24 cellular contexts compared by ENCODE assay signal in genomic region chr2:180289627-180290026, GRCh38.
DNase-seq lines count a peak whose midpoint lies in the region; ATAC-seq, FAIRE-seq and TF ChIP-seq lines count a peak whose summit lies in the region.
"Had no signal": no experiment of that assay in that cellular context is flagged by ENCODE, and none has a peak within 500 bp of the region (broad histone marks: within the 10 kb centered on the region; RNA-seq: fewer than 3 reads in every experiment).

No MANE protein-coding gene starts in this region.

- peaks cover 5% of the 10 kb centered on the region for H3K9me3 Mint-ChIP-seq in Calu3 (ENCODE audit: low read depth, unreplicated experiment)
- H3K9me3 Mint-ChIP-seq in activated naive CD4-positive, alpha-beta T cell treated with anti-CD3 and anti-CD28 coated beads, Interleukin-2, amount 10 ng/mL, durations not matched to agents 7 days and 5 days, result no peaks in the 10 kb centered on the region
- H3K9me3 Mint-ChIP-seq: H9, HFFc6 had no signal

- H3K27me3 Mint-ChIP-seq in Calu3 (ENCODE audit: unreplicated experiment), result no peaks in the 10 kb centered on the region
- no peaks in the 10 kb centered on the region for H3K27me3 Mint-ChIP-seq in activated naive CD4-positive, alpha-beta T cell treated with anti-CD3 and anti-CD28 coated beads, Interleukin-2, amount 10 ng/mL, durations not matched to agents 7 days and 5 days
- H3K27me3 Mint-ChIP-seq: CD4-positive, alpha-beta memory T cell had no signal

- no peaks in the 10 kb centered on the region for H3K36me3 ChIP-seq in trophoblast cell (ENCODE audit: control insufficient read depth in 1 of 2, insufficient read depth in 2 of 2, low read length in 2 of 2)
- H3K36me3 ChIP-seq: Peyer's patch had no signal

- no peak overlapping the region for H2BK5ac ChIP-seq in trophoblast cell (ENCODE audit: low read depth, low read length, poor library complexity)

- ATAC-seq in GM19452 (IDR thresholded peaks at IDR 0.05; ENCODE audit: unreplicated experiment) (no peak), GM21526 (IDR thresholded peaks at IDR 0.05; ENCODE audit: low FRiP score, unreplicated experiment) (no peak)

- no peak overlapping the region for H3K23ac ChIP-seq in trophoblast cell (ENCODE audit: low read length)

- no peak overlapping the region for H3K14ac ChIP-seq in trophoblast cell (ENCODE audit: low read length)

- H3K79me1 ChIP-seq in trophoblast cell (ENCODE audit: low read length), result no peaks in the 10 kb centered on the region

- no peak overlapping the region for H3K4me3 ChIP-seq in trophoblast cell (ENCODE audit: low read depth, low read length)
- H3K4me3 ChIP-seq: Peyer's patch had no signal

- H4K8ac ChIP-seq in trophoblast cell (ENCODE audit: low read depth, low read length), result no peak overlapping the region

- no peak for FAIRE-seq in D721Med (lab: Jason Lieb, UNC)
- FAIRE-seq: GM19239 had no signal

- no TSS peak for BruUV-seq in Calu3 (replicated peaks; lab: Mats Ljungman, UMichigan)

- CTCF ChIA-PET in Calu3 (lab: Charles Lee), result no interaction called here
- CTCF ChIA-PET in activated naive CD4-positive, alpha-beta T cell treated with anti-CD3 and anti-CD28 coated beads, Interleukin-2, amount 10 ng/mL, durations not matched to agents 7 days and 5 days (lab: Charles Lee), result no interaction called here

- H3K4me1 Mint-ChIP-seq in Calu3 (ENCODE audit: low read depth, unreplicated experiment), result peaks cover 58% of the 10 kb centered on the region
- no peaks in the 10 kb centered on the region for H3K4me1 Mint-ChIP-seq in activated naive CD4-positive, alpha-beta T cell treated with anti-CD3 and anti-CD28 coated beads, Interleukin-2, amount 10 ng/mL, durations not matched to agents 7 days and 5 days
- H3K4me1 Mint-ChIP-seq: CD4-positive, alpha-beta memory T cell; H9 had no signal

- DNase-seq in Calu3, result no peak
- DNase-seq in HuH-7 (ENCODE audit: low spot score), result peak; percentile 18
- DNase-seq in astrocyte of the hippocampus (ENCODE audit: low read depth, low spot score), result peak; percentile 1
- DNase-seq in trophoblast cell, result peak; percentile 34 to 64
- no peak for DNase-seq in D721Med (ENCODE audit: insufficient read length, low spot score)
- DNase-seq in activated naive CD4-positive, alpha-beta T cell treated with anti-CD3 and anti-CD28 coated beads, Interleukin-2, amount 10 ng/mL, durations not matched to agents 7 days and 5 days, result no peak
- DNase-seq: C1 segment of cervical spinal cord; CD4-positive, alpha-beta memory T cell; COR-L47; DMS 273 treated with DMSO at 0.1 percent for 48 hours; DND-41; H9; HFFc6; KBM-7; NCI-H1105 treated with DMSO at 0.1 percent for 48 hours; NCI-H2081; NCI-H2227 treated with DMSO at 0.1 percent for 48 hours; NCI-H510A; NCI-H69; Peyer's patch; SHP77 treated with DMSO at 0.1 percent for 48 hours had no signal

- H3K27ac ChIP-seq in trophoblast cell (ENCODE audit: low read depth, low read length), result no peak overlapping the region
- H3K27ac ChIP-seq: Peyer's patch had no signal

- H3K36me3 Mint-ChIP-seq in Calu3 (ENCODE audit: insufficient read depth, unreplicated experiment), result no peaks in the 10 kb centered on the region
- no peaks in the 10 kb centered on the region for H3K36me3 Mint-ChIP-seq in activated naive CD4-positive, alpha-beta T cell treated with anti-CD3 and anti-CD28 coated beads, Interleukin-2, amount 10 ng/mL, durations not matched to agents 7 days and 5 days
- H3K36me3 Mint-ChIP-seq: CD4-positive, alpha-beta memory T cell had no signal

- H3K9me3 ChIP-seq in trophoblast cell (ENCODE audit: insufficient read depth, low read depth, low read length), result no peaks in the 10 kb centered on the region
- H3K9me3 ChIP-seq: Peyer's patch had no signal

- no peak overlapping the region for H3K4ac ChIP-seq in trophoblast cell (ENCODE audit: low read depth, low read length)

- TF ChIP-seq CTCF in Calu3 (IDR thresholded peaks at IDR 0.05; ENCODE audit: unreplicated experiment), result no peak
- TF ChIP-seq CTCF in D721Med (IDR thresholded peaks at IDR 0.05; ENCODE audit: insufficient read depth, missing control alignments), result no peak

- H4K12ac ChIP-seq in trophoblast cell (ENCODE audit: low read depth, low read length), result no peak overlapping the region

- no peaks in the 10 kb centered on the region for H3K27me3 ChIP-seq in trophoblast cell (ENCODE audit: insufficient read depth, low read length)
- H3K27me3 ChIP-seq: Peyer's patch had no signal

- H4K91ac ChIP-seq in trophoblast cell (ENCODE audit: low read depth, low read length), result no peak overlapping the region

- H3K4me3 Mint-ChIP-seq in Calu3 (ENCODE audit: low read depth, unreplicated experiment), result no peak overlapping the region
- no peak overlapping the region for H3K4me3 Mint-ChIP-seq in activated naive CD4-positive, alpha-beta T cell treated with anti-CD3 and anti-CD28 coated beads, Interleukin-2, amount 10 ng/mL, durations not matched to agents 7 days and 5 days
- H3K4me3 Mint-ChIP-seq: CD4-positive, alpha-beta memory T cell; H9; HFFc6 had no signal

- no peak overlapping the region for H2AFZ ChIP-seq in trophoblast cell (ENCODE audit: insufficient read depth, low read length, poor library complexity)

- no CpG with 5 or more reads among the region's 4 CpGs for WGBS in trophoblast cell (ENCODE audit: extremely low coverage, insufficient coverage, insufficient read length)

- H3K9ac ChIP-seq in trophoblast cell (ENCODE audit: low read length), result no peak overlapping the region

- intact Hi-C loops in Calu3 (cut with micrococcal nuclease; ENCODE audit: unreplicated experiment), result loop anchor here (5.0 kb wide), 4 partner anchors 78 to 693 kb away; partner anchors contain the start of gene UBE2E3

- peak overlapping the region; percentile 79 for H3K27ac Mint-ChIP-seq in Calu3 (ENCODE audit: unreplicated experiment)
- no peak overlapping the region for H3K27ac Mint-ChIP-seq in activated naive CD4-positive, alpha-beta T cell treated with anti-CD3 and anti-CD28 coated beads, Interleukin-2, amount 10 ng/mL, durations not matched to agents 7 days and 5 days
- H3K27ac Mint-ChIP-seq: CD4-positive, alpha-beta memory T cell; H9; HFFc6 had no signal

- H2AK5ac ChIP-seq in trophoblast cell (ENCODE audit: low read length), result no peak overlapping the region

- no peak overlapping the region for H3K4me2 ChIP-seq in trophoblast cell (ENCODE audit: low read length)

- no peaks in the 10 kb centered on the region for H3K79me2 ChIP-seq in trophoblast cell (ENCODE audit: control insufficient read depth, insufficient read depth, low read length, poor library complexity)

- no peak overlapping the region for H3K18ac ChIP-seq in trophoblast cell (ENCODE audit: low read length)

- no peak overlapping the region for H2BK12ac ChIP-seq in trophoblast cell (ENCODE audit: low read length)

- H2BK120ac ChIP-seq in trophoblast cell (ENCODE audit: insufficient read depth, low read length, poor library complexity), result no peak overlapping the region

- no peaks in the 10 kb centered on the region for H3K4me1 ChIP-seq in trophoblast cell (ENCODE audit: control insufficient read depth in 1 of 2, insufficient read depth in 2 of 2, low read length in 2 of 2)
- H3K4me1 ChIP-seq: Peyer's patch had no signal

Comparison
In these comparisons a context has a peak if more than half of its experiments do, and no peak if none do; other contexts are left out.
1. DNase-seq: peak in HuH-7 (single experiment), astrocyte of the hippocampus (single experiment) and trophoblast cell (2 of 2); none in Calu3 (single experiment), D721Med (single experiment) and activated naive CD4-positive, alpha-beta T cell treated with anti-CD3 and anti-CD28 coated beads, Interleukin-2, amount 10 ng/mL, durations not matched to agents 7 days and 5 days (single experiment).